In genomic region chr17:64505320-64506200, GRCh38 we compare ENCODE assay signal across 1 cellular context.
TF ChIP-seq lines count a peak whose summit lies in the region.

No MANE protein-coding gene starts in this region.

TF ChIP-seq in HEK293, 187 proteins besides CTCF, POLR2A, EP300 and RAD21 (continued from another document and continues in another):
- TF ChIP-seq ZBTB49 (tag by site-specific recombination; IDR thresholded peaks at IDR 0.05; ENCODE audit: low read depth) (no peak), ZNF24 (tag by site-specific recombination; IDR thresholded peaks at IDR 0.05) (0 out of 2 replicates have a peak, but pooled peaks have one; percentile 33), ZBTB10 (tag by site-specific recombination; IDR thresholded peaks at IDR 0.05) (0 out of 2 replicates have a peak, but pooled peaks have one; percentile 45), WT1 (tag by site-specific recombination; IDR thresholded peaks at IDR 0.05) (no peak), ZNF501 (tag by site-specific recombination; IDR thresholded peaks at IDR 0.05) (peak; percentile 46), KLF16 (tag by site-specific recombination; IDR thresholded peaks at IDR 0.05) (peak; percentile 73; the same call in 1 of the 2 replicates), ZNF610 (tag by site-specific recombination; IDR thresholded peaks at IDR 0.05; ENCODE audit: borderline replicate concordance) (peak; percentile 27; the same call in 1 of the 2 replicates), ZSCAN23 (tag by site-specific recombination; IDR thresholded peaks at IDR 0.05) (no peak), ZNF76 (tag by site-specific recombination; IDR thresholded peaks at IDR 0.05; ENCODE audit: borderline replicate concordance, low read depth) (no peak), ZBTB26 (tag by site-specific recombination; optimal IDR thresholded peaks at IDR 0.05) (no peak), ZNF280D (tag by site-specific recombination; IDR thresholded peaks at IDR 0.05) (no peak), ZNF776 (tag by site-specific recombination; IDR thresholded peaks at IDR 0.05; ENCODE audit: borderline replicate concordance) (no peak), FEZF1 (tag by site-specific recombination; IDR thresholded peaks at IDR 0.05) (no peak), ZNF701 (tag by site-specific recombination; IDR thresholded peaks at IDR 0.05) (no peak), PATZ1 (tag by site-specific recombination; IDR thresholded peaks at IDR 0.05) (peak; percentile 42; the same call in 1 of the 2 replicates), MYNN (tag by site-specific recombination; IDR thresholded peaks at IDR 0.05; ENCODE audit: borderline replicate concordance) (peak; percentile 57; the same call in 1 of the 2 replicates), ZNF138 (tag by site-specific recombination; IDR thresholded peaks at IDR 0.05; ENCODE audit: borderline replicate concordance) (no peak), ZNF18 (tag by site-specific recombination; IDR thresholded peaks at IDR 0.05) (no peak), SP3 (tag by site-specific recombination; IDR thresholded peaks at IDR 0.05) (peak; percentile 73), GLI4 (tag by site-specific recombination; IDR thresholded peaks at IDR 0.05) (0 out of 2 replicates have a peak, but pooled peaks have one; percentile 20), PBX3 (CRISPR knock-in tag; IDR thresholded peaks at IDR 0.05) (0 out of 2 replicates have a peak, but pooled peaks have one; percentile 18), ZNF19 (tag by site-specific recombination; IDR thresholded peaks at IDR 0.05; ENCODE audit: low read depth) (no peak), SP7 (tag by site-specific recombination; IDR thresholded peaks at IDR 0.05) (peak; percentile 29; the same call in 1 of the 2 replicates), ZFP3 (tag by site-specific recombination; IDR thresholded peaks at IDR 0.05; ENCODE audit: low read depth) (peak; percentile 52; the same call in 1 of the 2 replicates), ZNF664 (tag by site-specific recombination; IDR thresholded peaks at IDR 0.05) (peak; percentile 57; the same call in 1 of the 2 replicates), ZNF521 (tag by site-specific recombination; IDR thresholded peaks at IDR 0.05) (no peak), ZNF645 (tag by site-specific recombination; IDR thresholded peaks at IDR 0.05) (peak; percentile 67; the same call in 1 of the 2 replicates), ZFP69B (tag by site-specific recombination; IDR thresholded peaks at IDR 0.05) (no peak), ZNF121 (tag by site-specific recombination; IDR thresholded peaks at IDR 0.05) (no peak), ZNF140 (tag by site-specific recombination; IDR thresholded peaks at IDR 0.05) (no peak), ZNF398 (tag by site-specific recombination; IDR thresholded peaks at IDR 0.05) (no peak), ZNF354C (tag by site-specific recombination; IDR thresholded peaks at IDR 0.05; ENCODE audit: borderline replicate concordance, low read depth) (no peak), ZNF404 (tag by site-specific recombination; IDR thresholded peaks at IDR 0.05) (no peak), KLF10 (tag by site-specific recombination; IDR thresholded peaks at IDR 0.05) (no peak), ZNF274 (IDR thresholded peaks at IDR 0.05; ENCODE audit: low read length) (no peak), ZNF274 (tag by site-specific recombination; IDR thresholded peaks at IDR 0.05; ENCODE audit: borderline replicate concordance) (no peak), GLIS1 (tag by site-specific recombination; IDR thresholded peaks at IDR 0.05) (no peak), ZNF768 (tag by site-specific recombination; IDR thresholded peaks at IDR 0.05) (no peak), ZBTB17 (tag by site-specific recombination; IDR thresholded peaks at IDR 0.05) (no peak)
